Comparison of ENCODE assay signal across 1 cellular context in the genomic region with DNA sequence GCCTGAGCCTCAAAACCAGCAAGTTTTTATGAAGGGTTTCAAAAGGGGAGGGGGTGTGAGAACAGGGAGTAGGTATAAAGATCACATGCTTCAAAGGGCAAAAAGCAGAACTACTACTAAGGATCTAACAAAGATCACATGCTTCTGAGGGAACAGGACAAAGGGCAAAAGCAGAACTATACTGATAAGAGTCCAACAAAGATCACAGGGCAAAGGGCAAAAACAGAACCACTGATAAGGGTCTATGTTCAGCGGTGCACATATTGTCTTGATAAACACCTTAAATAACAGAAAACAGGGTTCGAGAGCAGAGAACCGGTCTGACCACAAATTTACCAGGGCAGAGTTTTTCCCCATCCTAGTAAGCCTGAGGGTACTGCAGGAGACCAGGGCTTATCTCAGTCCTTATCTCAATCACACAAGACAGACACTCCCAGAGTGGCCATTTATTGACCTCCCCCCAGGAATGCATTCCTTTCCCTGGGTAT.
TF ChIP-seq lines count a peak whose summit lies in the region.
"Not testable (repeated sequence)": the region's sequence is repeated elsewhere in the genome, so short reads cannot be mapped to it uniquely, and the experiment has no call there.

No MANE protein-coding gene starts in this region.

TF ChIP-seq in HepG2, 621 proteins besides CTCF, POLR2A, EP300 and RAD21 (continued from another document and continues in another):
- TF ChIP-seq KAT8 (CRISPR knock-in tag; IDR thresholded peaks at IDR 0.05) = peak; percentile 32; the same call in 1 of the 2 replicates
- peak in 1 of 2 experiments; percentile 81; a peak in 2 of 4 replicates for TF ChIP-seq KLF16 (CRISPR knock-in tag; IDR thresholded peaks at IDR 0.05)
- peak; percentile 91 for TF ChIP-seq SALL1 (CRISPR knock-in tag; IDR thresholded peaks at IDR 0.05)
- peak; percentile 51; the same call in 1 of the 2 replicates for TF ChIP-seq ZNF772 (CRISPR knock-in tag; IDR thresholded peaks at IDR 0.05)
- not testable (repeated sequence) for TF ChIP-seq TCF12 (IDR thresholded peaks at IDR 0.05)
- TF ChIP-seq TCF12 (CRISPR knock-in tag; IDR thresholded peaks at IDR 0.05) = 0 out of 2 replicates have a peak, but pooled peaks have one; percentile 21
- TF ChIP-seq, protein P1, sequence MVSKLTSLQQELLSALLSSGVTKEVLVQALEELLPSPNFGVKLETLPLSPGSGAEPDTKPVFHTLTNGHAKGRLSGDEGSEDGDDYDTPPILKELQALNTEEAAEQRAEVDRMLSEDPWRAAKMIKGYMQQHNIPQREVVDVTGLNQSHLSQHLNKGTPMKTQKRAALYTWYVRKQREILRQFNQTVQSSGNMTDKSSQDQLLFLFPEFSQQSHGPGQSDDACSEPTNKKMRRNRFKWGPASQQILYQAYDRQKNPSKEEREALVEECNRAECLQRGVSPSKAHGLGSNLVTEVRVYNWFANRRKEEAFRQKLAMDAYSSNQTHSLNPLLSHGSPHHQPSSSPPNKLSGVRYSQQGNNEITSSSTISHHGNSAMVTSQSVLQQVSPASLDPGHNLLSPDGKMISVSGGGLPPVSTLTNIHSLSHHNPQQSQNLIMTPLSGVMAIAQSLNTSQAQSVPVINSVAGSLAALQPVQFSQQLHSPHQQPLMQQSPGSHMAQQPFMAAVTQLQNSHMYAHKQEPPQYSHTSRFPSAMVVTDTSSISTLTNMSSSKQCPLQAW (CRISPR knock-in tag; IDR thresholded peaks at IDR 0.05) = peak; percentile 80
- TF ChIP-seq FOXP1 (IDR thresholded peaks at IDR 0.05) = 0 out of 2 replicates have a peak, but pooled peaks have one; percentile 47
- TF ChIP-seq FOXP1 (CRISPR knock-in tag; IDR thresholded peaks at IDR 0.05) = peak; percentile 90
- peak; percentile 96 for TF ChIP-seq NCOR1 (IDR thresholded peaks at IDR 0.05; ENCODE audit: borderline replicate concordance, low read length)
- TF ChIP-seq, protein P2, sequence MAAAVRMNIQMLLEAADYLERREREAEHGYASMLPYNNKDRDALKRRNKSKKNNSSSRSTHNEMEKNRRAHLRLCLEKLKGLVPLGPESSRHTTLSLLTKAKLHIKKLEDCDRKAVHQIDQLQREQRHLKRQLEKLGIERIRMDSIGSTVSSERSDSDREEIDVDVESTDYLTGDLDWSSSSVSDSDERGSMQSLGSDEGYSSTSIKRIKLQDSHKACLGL (CRISPR knock-in tag; IDR thresholded peaks at IDR 0.05) = 0 out of 2 replicates have a peak, but pooled peaks have one; percentile 34
- TF ChIP-seq, protein P3, sequence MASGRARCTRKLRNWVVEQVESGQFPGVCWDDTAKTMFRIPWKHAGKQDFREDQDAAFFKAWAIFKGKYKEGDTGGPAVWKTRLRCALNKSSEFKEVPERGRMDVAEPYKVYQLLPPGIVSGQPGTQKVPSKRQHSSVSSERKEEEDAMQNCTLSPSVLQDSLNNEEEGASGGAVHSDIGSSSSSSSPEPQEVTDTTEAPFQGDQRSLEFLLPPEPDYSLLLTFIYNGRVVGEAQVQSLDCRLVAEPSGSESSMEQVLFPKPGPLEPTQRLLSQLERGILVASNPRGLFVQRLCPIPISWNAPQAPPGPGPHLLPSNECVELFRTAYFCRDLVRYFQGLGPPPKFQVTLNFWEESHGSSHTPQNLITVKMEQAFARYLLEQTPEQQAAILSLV (CRISPR knock-in tag; IDR thresholded peaks at IDR 0.05; ENCODE audit: borderline replicate concordance) = peak; percentile 59; the same call in 1 of the 2 replicates
- TF ChIP-seq KDM1A (CRISPR knock-in tag; IDR thresholded peaks at IDR 0.05) = peak; percentile 80; the same call in 1 of the 2 replicates
- peak; percentile 98 for TF ChIP-seq TRIM24 (CRISPR knock-in tag; IDR thresholded peaks at IDR 0.05)
- TF ChIP-seq, protein P4, sequence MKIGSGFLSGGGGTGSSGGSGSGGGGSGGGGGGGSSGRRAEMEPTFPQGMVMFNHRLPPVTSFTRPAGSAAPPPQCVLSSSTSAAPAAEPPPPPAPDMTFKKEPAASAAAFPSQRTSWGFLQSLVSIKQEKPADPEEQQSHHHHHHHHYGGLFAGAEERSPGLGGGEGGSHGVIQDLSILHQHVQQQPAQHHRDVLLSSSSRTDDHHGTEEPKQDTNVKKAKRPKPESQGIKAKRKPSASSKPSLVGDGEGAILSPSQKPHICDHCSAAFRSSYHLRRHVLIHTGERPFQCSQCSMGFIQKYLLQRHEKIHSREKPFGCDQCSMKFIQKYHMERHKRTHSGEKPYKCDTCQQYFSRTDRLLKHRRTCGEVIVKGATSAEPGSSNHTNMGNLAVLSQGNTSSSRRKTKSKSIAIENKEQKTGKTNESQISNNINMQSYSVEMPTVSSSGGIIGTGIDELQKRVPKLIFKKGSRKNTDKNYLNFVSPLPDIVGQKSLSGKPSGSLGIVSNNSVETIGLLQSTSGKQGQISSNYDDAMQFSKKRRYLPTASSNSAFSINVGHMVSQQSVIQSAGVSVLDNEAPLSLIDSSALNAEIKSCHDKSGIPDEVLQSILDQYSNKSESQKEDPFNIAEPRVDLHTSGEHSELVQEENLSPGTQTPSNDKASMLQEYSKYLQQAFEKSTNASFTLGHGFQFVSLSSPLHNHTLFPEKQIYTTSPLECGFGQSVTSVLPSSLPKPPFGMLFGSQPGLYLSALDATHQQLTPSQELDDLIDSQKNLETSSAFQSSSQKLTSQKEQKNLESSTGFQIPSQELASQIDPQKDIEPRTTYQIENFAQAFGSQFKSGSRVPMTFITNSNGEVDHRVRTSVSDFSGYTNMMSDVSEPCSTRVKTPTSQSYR (CRISPR knock-in tag; IDR thresholded peaks at IDR 0.05; ENCODE audit: borderline replicate concordance) = peak; percentile 76; the same call in 1 of the 2 replicates
- peak; percentile 71 for TF ChIP-seq ERF (CRISPR knock-in tag; IDR thresholded peaks at IDR 0.05)
- TF ChIP-seq ADNP (CRISPR knock-in tag; IDR thresholded peaks at IDR 0.05) = peak; percentile 59; the same call in 1 of the 2 replicates
- peak; percentile 49; the same call in 1 of the 2 replicates for TF ChIP-seq TSC22D2 (CRISPR knock-in tag; IDR thresholded peaks at IDR 0.05; ENCODE audit: borderline replicate concordance)
- peak; percentile 94 for TF ChIP-seq NCOA2 (CRISPR knock-in tag; IDR thresholded peaks at IDR 0.05)
- peak; percentile 82 for TF ChIP-seq FOXP4 (CRISPR knock-in tag; IDR thresholded peaks at IDR 0.05)
- TF ChIP-seq TEAD3 (CRISPR knock-in tag; optimal IDR thresholded peaks at IDR 0.05; ENCODE audit: borderline replicate concordance) = peak; percentile 80
- TF ChIP-seq, protein P5, sequence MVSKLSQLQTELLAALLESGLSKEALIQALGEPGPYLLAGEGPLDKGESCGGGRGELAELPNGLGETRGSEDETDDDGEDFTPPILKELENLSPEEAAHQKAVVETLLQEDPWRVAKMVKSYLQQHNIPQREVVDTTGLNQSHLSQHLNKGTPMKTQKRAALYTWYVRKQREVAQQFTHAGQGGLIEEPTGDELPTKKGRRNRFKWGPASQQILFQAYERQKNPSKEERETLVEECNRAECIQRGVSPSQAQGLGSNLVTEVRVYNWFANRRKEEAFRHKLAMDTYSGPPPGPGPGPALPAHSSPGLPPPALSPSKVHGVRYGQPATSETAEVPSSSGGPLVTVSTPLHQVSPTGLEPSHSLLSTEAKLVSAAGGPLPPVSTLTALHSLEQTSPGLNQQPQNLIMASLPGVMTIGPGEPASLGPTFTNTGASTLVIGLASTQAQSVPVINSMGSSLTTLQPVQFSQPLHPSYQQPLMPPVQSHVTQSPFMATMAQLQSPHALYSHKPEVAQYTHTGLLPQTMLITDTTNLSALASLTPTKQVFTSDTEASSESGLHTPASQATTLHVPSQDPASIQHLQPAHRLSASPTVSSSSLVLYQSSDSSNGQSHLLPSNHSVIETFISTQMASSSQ (IDR thresholded peaks at IDR 0.05; ENCODE audit: low read depth) = peak; percentile 82
- TF ChIP-seq, protein P5 (CRISPR knock-in tag; IDR thresholded peaks at IDR 0.05; ENCODE audit: borderline replicate concordance) = peak; percentile 92; the same call in 1 of the 2 replicates
- TF ChIP-seq, protein P6, sequence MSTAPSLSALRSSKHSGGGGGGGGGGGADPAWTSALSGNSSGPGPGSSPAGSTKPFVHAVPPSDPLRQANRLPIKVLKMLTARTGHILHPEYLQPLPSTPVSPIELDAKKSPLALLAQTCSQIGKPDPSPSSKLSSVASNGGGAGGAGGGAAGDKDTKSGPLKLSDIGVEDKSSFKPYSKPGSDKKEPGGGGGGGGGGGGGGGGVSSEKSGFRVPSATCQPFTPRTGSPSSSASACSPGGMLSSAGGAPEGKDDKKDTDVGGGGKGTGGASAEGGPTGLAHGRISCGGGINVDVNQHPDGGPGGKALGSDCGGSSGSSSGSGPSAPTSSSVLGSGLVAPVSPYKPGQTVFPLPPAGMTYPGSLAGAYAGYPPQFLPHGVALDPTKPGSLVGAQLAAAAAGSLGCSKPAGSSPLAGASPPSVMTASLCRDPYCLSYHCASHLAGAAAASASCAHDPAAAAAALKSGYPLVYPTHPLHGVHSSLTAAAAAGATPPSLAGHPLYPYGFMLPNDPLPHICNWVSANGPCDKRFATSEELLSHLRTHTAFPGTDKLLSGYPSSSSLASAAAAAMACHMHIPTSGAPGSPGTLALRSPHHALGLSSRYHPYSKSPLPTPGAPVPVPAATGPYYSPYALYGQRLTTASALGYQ (CRISPR knock-in tag; IDR thresholded peaks at IDR 0.05) = peak; percentile 93
- peak; percentile 31 for TF ChIP-seq ZNF781 (CRISPR knock-in tag; IDR thresholded peaks at IDR 0.05; ENCODE audit: borderline replicate concordance, not compliant biosample characterization)
- TF ChIP-seq ZGPAT (CRISPR knock-in tag; IDR thresholded peaks at IDR 0.05) = peak; percentile 91
- peak; percentile 87; the same call in 1 of the 2 replicates for TF ChIP-seq KDM4B (CRISPR knock-in tag; IDR thresholded peaks at IDR 0.05)
- TF ChIP-seq, protein P7, sequence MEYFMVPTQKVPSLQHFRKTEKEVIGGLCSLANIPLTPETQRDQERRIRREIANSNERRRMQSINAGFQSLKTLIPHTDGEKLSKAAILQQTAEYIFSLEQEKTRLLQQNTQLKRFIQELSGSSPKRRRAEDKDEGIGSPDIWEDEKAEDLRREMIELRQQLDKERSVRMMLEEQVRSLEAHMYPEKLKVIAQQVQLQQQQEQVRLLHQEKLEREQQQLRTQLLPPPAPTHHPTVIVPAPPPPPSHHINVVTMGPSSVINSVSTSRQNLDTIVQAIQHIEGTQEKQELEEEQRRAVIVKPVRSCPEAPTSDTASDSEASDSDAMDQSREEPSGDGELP (IDR thresholded peaks at IDR 0.05; ENCODE audit: borderline replicate concordance, low read depth) = peak; percentile 38; the same call in 1 of the 2 replicates
- peak; percentile 52; the same call in 1 of the 2 replicates for TF ChIP-seq ZNF275 (CRISPR knock-in tag; IDR thresholded peaks at IDR 0.05; ENCODE audit: borderline replicate concordance)
- TF ChIP-seq, protein P8, sequence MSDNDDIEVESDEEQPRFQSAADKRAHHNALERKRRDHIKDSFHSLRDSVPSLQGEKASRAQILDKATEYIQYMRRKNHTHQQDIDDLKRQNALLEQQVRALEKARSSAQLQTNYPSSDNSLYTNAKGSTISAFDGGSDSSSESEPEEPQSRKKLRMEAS (IDR thresholded peaks at IDR 0.05) = peak; percentile 49; the same call in 1 of the 2 replicates
- TF ChIP-seq, protein P9, sequence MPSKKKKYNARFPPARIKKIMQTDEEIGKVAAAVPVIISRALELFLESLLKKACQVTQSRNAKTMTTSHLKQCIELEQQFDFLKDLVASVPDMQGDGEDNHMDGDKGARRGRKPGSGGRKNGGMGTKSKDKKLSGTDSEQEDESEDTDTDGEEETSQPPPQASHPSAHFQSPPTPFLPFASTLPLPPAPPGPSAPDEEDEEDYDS (CRISPR knock-in tag; IDR thresholded peaks at IDR 0.05) = peak; percentile 51; the same call in 1 of the 2 replicates
- TF ChIP-seq SOX5 (CRISPR knock-in tag; IDR thresholded peaks at IDR 0.05; ENCODE audit: borderline replicate concordance) = peak; percentile 98
